Comparison of ENCODE assay signal across 2 cellular contexts in genomic region chr9:129494113-129494789, GRCh38.
TF ChIP-seq lines count a peak whose summit lies in the region.

No MANE protein-coding gene starts in this region.

TF ChIP-seq in GM23338, 12 proteins besides CTCF, POLR2A, EP300 and RAD21:
- TF ChIP-seq POLR2AphosphoS5 (IDR thresholded peaks at IDR 0.05; ENCODE audit: low read depth) (no peak), STAT1 (IDR thresholded peaks at IDR 0.05; ENCODE audit: unreplicated experiment) (no peak), JUNB (IDR thresholded peaks at IDR 0.05; ENCODE audit: unreplicated experiment) (no peak), ETS1 (IDR thresholded peaks at IDR 0.05) (no peak), EZH2phosphoT487 (IDR thresholded peaks at IDR 0.05; ENCODE audit: unreplicated experiment) (no peak), ZNF462 (CRISPR knock-in tag; IDR thresholded peaks at IDR 0.05) (no peak), EZH2 (IDR thresholded peaks at IDR 0.05; ENCODE audit: low read depth, unreplicated experiment) (no peak), ZNF114 (CRISPR knock-in tag; IDR thresholded peaks at IDR 0.05) (no peak), ZNF331 (CRISPR knock-in tag; IDR thresholded peaks at IDR 0.05; ENCODE audit: low read depth) (no peak), NANOG (IDR thresholded peaks at IDR 0.05; ENCODE audit: borderline replicate concordance) (no peak), REST (IDR thresholded peaks at IDR 0.05; ENCODE audit: unreplicated experiment) (no peak), CREB1 (CRISPR knock-in tag; IDR thresholded peaks at IDR 0.05; ENCODE audit: low read depth) (no peak)

TF ChIP-seq in HepG2, 621 proteins besides CTCF, POLR2A, EP300 and RAD21:
- TF ChIP-seq PAXIP1 (CRISPR knock-in tag; conservative IDR thresholded peaks at IDR 0.05), result no peak
- peak; percentile 38 for TF ChIP-seq AGO2 (optimal IDR thresholded peaks at IDR 0.05; ENCODE audit: low read depth, low read length)
- TF ChIP-seq ZNF407 (CRISPR knock-in tag; IDR thresholded peaks at IDR 0.05; ENCODE audit: not compliant biosample characterization), result no peak
- no peak for TF ChIP-seq XRCC5 (optimal IDR thresholded peaks at IDR 0.05; ENCODE audit: low read length)
- TF ChIP-seq ZSCAN29 (CRISPR knock-in tag; conservative IDR thresholded peaks at IDR 0.05), result no peak
- no peak for TF ChIP-seq CBX2 (IDR thresholded peaks at IDR 0.05; ENCODE audit: low read depth, low read length)
- TF ChIP-seq CBX2 (CRISPR knock-in tag; IDR thresholded peaks at IDR 0.05; ENCODE audit: low read depth), result no peak
- no peak for TF ChIP-seq PREB (CRISPR knock-in tag; IDR thresholded peaks at IDR 0.05)
- TF ChIP-seq ZNF430 (CRISPR knock-in tag; IDR thresholded peaks at IDR 0.05), result 0 out of 2 replicates have a peak, but pooled peaks have one; percentile 10
- no peak for TF ChIP-seq ZNF609 (CRISPR knock-in tag; IDR thresholded peaks at IDR 0.05; ENCODE audit: borderline replicate concordance)
- 0 out of 2 replicates have a peak, but pooled peaks have one; percentile 11 for TF ChIP-seq POLR2G (IDR thresholded peaks at IDR 0.05; ENCODE audit: low read depth, low read length)
- TF ChIP-seq CENPBD1 (CRISPR knock-in tag; IDR thresholded peaks at IDR 0.05; ENCODE audit: borderline replicate concordance, low read depth), result no peak
- TF ChIP-seq ZNF503 (CRISPR knock-in tag; IDR thresholded peaks at IDR 0.05), result no peak
- no peak for TF ChIP-seq SIX1 (CRISPR knock-in tag; IDR thresholded peaks at IDR 0.05; ENCODE audit: borderline replicate concordance)
- no peak for TF ChIP-seq RNF2 (conservative IDR thresholded peaks at IDR 0.05; ENCODE audit: low read depth)
- TF ChIP-seq ZNF850 (CRISPR knock-in tag; conservative IDR thresholded peaks at IDR 0.05), result no peak
- TF ChIP-seq ZFP37 (CRISPR knock-in tag; IDR thresholded peaks at IDR 0.05; ENCODE audit: borderline replicate concordance), result no peak
- no peak for TF ChIP-seq ZNF253 (CRISPR knock-in tag; IDR thresholded peaks at IDR 0.05; ENCODE audit: borderline replicate concordance)
- no peak for TF ChIP-seq ZBTB44 (CRISPR knock-in tag; IDR thresholded peaks at IDR 0.05)
- TF ChIP-seq ZNF432 (CRISPR knock-in tag; IDR thresholded peaks at IDR 0.05; ENCODE audit: borderline replicate concordance), result no peak
- no peak for TF ChIP-seq ZNF629 (CRISPR knock-in tag; conservative IDR thresholded peaks at IDR 0.05)
- TF ChIP-seq RBFOX2 (IDR thresholded peaks at IDR 0.05; ENCODE audit: low read depth, low read length), result peak; percentile 52; the same call in 1 of the 2 replicates
